Comparison of ENCODE assay signal across 16 cellular contexts in the genomic region with DNA sequence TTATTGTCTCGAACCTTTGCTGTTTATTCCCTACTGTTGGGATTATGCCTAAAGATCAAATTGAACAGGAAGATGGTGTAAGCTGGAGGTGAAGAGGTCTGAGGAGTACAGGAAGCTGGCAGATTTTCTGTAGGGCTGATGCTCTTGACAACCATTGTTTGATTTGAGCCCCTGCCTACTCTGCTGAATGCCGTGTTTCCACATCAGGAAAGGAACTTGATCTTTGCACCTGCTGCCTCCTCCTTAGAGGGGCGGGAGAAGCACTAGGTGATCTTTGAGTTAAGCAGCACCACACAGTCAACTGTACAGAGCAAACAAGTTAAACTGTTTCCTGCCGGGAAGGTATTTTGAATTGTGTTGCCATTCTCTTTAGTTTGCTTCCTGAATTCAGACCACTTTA.
DNase-seq lines count a peak whose midpoint lies in the region; ATAC-seq and TF ChIP-seq lines count a peak whose summit lies in the region.
"Had no signal": no experiment of that assay in that cellular context is flagged by ENCODE, and none has a peak within 500 bp of the region (broad histone marks: within the 10 kb centered on the region; RNA-seq: fewer than 3 reads in every experiment).

No MANE protein-coding gene starts in this region.

- intact Hi-C loops in mucosa of descending colon (cut with DNase I, micrococcal nuclease), result no loop called here
- intact Hi-C loops in lower lobe of right lung (cut with DNase I), result no loop called here

- H3K36me3 Mint-ChIP-seq in WTC11, result no peaks in the 10 kb centered on the region

- TF ChIP-seq CTCF in WTC11 (IDR thresholded peaks at IDR 0.05) (no peak), mucosa of descending colon (IDR thresholded peaks at IDR 0.05) (no peak), lower lobe of right lung (IDR thresholded peaks at IDR 0.05) (no peak)

- no peaks in the 10 kb centered on the region for H3K27me3 ChIP-seq in lower lobe of right lung (ENCODE audit: low read depth)

- H3K27ac Mint-ChIP-seq in WTC11, result peak overlapping the region; percentile 87

- H3K9me3 ChIP-seq in mucosa of descending colon (no peaks in the 10 kb centered on the region), lower lobe of right lung (no peaks in the 10 kb centered on the region)
- H3K9me3 ChIP-seq: Caco-2, psoas muscle, thoracic aorta had no signal

- peak; percentile 98 for ATAC-seq in WTC11
- ATAC-seq in mucosa of descending colon, result peak; percentile 89
- ATAC-seq in GM21786 (IDR thresholded peaks at IDR 0.05; ENCODE audit: unreplicated experiment), result no peak
- no peak for ATAC-seq in lower lobe of right lung
- ATAC-seq: psoas muscle had no signal

- H3K27ac ChIP-seq in lower lobe of right lung, result no peak overlapping the region
- H3K27ac ChIP-seq: psoas muscle, thoracic aorta had no signal

- POLR2A ChIA-PET in WTC11 (lab: Charles Lee), result no interaction called here

- no peak overlapping the region; the same call in 1 of the 2 replicates for H3K4me3 Mint-ChIP-seq in WTC11

- H3K4me1 Mint-ChIP-seq in WTC11, result peaks cover 35% of the 10 kb centered on the region

- H3K27me3 Mint-ChIP-seq in WTC11 (ENCODE audit: low read depth), result no peaks in the 10 kb centered on the region

- peak; percentile 58 for DNase-seq in HT-29 (ENCODE audit: low spot score)
- peak; percentile 16 for DNase-seq in NCI-H2107 (lab: John Stamatoyannopoulos, UW)
- DNase-seq in WTC11 (ENCODE audit: low spot score), result no peak
- DNase-seq in mucosa of descending colon, result peak in 1 of 3 donors; percentile 24
- no peak for DNase-seq in RKO (ENCODE audit: low spot score)
- no peak for DNase-seq in lower lobe of right lung
- no peak for DNase-seq in NCI-H82 (lab: John Stamatoyannopoulos, UW)
- DNase-seq: activated gamma-delta T cell treated with Interleukin-2 at 50 U/mL for 16 hours; effector memory CD4-positive, alpha-beta T cell; foreskin fibroblast; GOT3; islet precursor cell; psoas muscle had no signal

- H3K36me3 ChIP-seq in mucosa of descending colon (ENCODE audit: low read depth), result no peaks in the 10 kb centered on the region
- H3K36me3 ChIP-seq in lower lobe of right lung, result no peaks in the 10 kb centered on the region
- H3K36me3 ChIP-seq: thoracic aorta had no signal

- CTCF ChIA-PET in WTC11 (lab: Charles Lee), result no interaction called here

- 0 out of 2 replicates have a peak, but pooled peaks cover 5% of the 10 kb centered on the region for H3K9me3 Mint-ChIP-seq in WTC11

- H3K4me1 ChIP-seq in mucosa of descending colon (ENCODE audit: low read depth) (no peaks in the 10 kb centered on the region), lower lobe of right lung (no peaks in the 10 kb centered on the region)
- H3K4me1 ChIP-seq: Caco-2, psoas muscle had no signal

- H3K4me3 ChIP-seq in mucosa of descending colon (no peak overlapping the region), lower lobe of right lung (no peak overlapping the region)
- H3K4me3 ChIP-seq: psoas muscle, thoracic aorta had no signal

TF ChIP-seq in WTC11, 78 proteins besides CTCF, POLR2A, EP300 and RAD21:
- TF ChIP-seq ZBTB21 (CRISPR knock-in tag; IDR thresholded peaks at IDR 0.05; ENCODE audit: borderline replicate concordance), result peak; percentile 17; the same call in 1 of the 2 replicates
- TF ChIP-seq FOXK1 (CRISPR knock-in tag; IDR thresholded peaks at IDR 0.05), result 0 out of 2 replicates have a peak, but pooled peaks have one; percentile 31
- no peak for TF ChIP-seq GABPB1 (CRISPR knock-in tag; IDR thresholded peaks at IDR 0.05)

Comparison
In these comparisons a context has a peak if more than half of its experiments do, and no peak if none do; other contexts are left out.
1. DNase-seq: peak in HT-29 (single experiment) and NCI-H2107 (single experiment); none in WTC11 (single experiment), RKO (single experiment), lower lobe of right lung (single experiment) and NCI-H82 (single experiment).
2. ATAC-seq: peak in WTC11 (single experiment) and mucosa of descending colon (single experiment); none in GM21786 (single experiment) and lower lobe of right lung (0 of 2).